In the genomic region with DNA sequence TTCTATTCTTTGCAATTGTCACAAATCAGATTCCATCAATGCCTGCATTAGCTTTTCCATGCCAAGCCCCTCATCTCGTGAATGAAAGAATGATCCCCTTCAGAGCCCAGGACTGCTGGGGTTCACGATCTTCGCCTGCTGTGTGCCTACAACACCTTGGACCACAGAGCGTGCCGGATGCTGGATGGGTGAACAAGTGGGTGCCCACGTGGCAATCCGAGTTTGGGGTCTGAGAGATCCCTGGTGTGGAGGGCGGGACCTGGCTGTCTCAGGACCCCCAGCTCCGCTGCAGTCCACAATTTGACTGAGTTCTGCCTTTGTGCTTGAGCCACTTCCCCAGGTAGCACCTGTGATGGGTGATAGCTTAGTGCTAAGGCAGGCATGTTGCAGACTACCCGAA, we compare ENCODE assay signal across 28 cellular contexts.
"Had no signal": no experiment of that assay in that cellular context is flagged by ENCODE, and none has a peak within 500 bp of the region (broad histone marks: within the 10 kb centered on the region; RNA-seq: fewer than 3 reads in every experiment).

No MANE protein-coding gene starts in this region.

- H3K4me3 ChIP-seq: stomach, suprapubic skin, testis, thoracic aorta, thyroid gland, tibial artery, tibial nerve, transverse colon, upper lobe of left lung, upper lobe of right lung, uterus, vagina had no signal

- H3K4me3 Mint-ChIP-seq: stimulated activated effector memory CD8-positive, alpha-beta T cell treated with anti-CD3 and anti-CD28 coated beads, Interleukin-12 subunit alpha, Interleukin-12 subunit beta, amount 100 ng/mL, for 72 hours; stimulated activated memory B cell treated with anti-CD40 and anti-IgM and Interleukin-4, amounts not matched to agents 10 μg/mL and 1 μg/mL and 100 μg/mL, for 72 hours; stimulated activated naive B cell treated with anti-CD40 and anti-IgM and Interleukin-4, amounts not matched to agents 10 μg/mL and 1 μg/mL and 100 μg/mL, for 72 hours; stimulated activated naive CD8-positive, alpha-beta T cell treated with anti-CD3 and anti-CD28 coated beads, Interleukin-15, amount 100 ng/mL, for 72 hours; stimulated activated naive CD8-positive, alpha-beta T cell treated with anti-CD3 and anti-CD28 coated beads, Interleukin-15, Interleukin-2, amounts not matched to agents 100 ng/mL and 50 ng/mL, for 24 hours; type B pancreatic cell had no signal

- H3K4me1 ChIP-seq: stomach, suprapubic skin, testis, thyroid gland, tibial artery, tibial nerve, transverse colon, upper lobe of left lung, upper lobe of right lung, uterus, vagina had no signal

- H3K27ac ChIP-seq: stomach, suprapubic skin, testis, thoracic aorta, thyroid gland, tibial artery, tibial nerve, transverse colon, upper lobe of left lung, upper lobe of right lung, uterus, vagina had no signal

- H3K9me3 ChIP-seq: testis, thoracic aorta, thyroid gland, tibial artery, transverse colon, upper lobe of right lung, uterus, vagina had no signal

- H3K27ac Mint-ChIP-seq: stimulated activated effector memory CD8-positive, alpha-beta T cell treated with anti-CD3 and anti-CD28 coated beads, Interleukin-12 subunit alpha, Interleukin-12 subunit beta, amount 100 ng/mL, for 72 hours; stimulated activated memory B cell treated with anti-CD40 and anti-IgM and Interleukin-4, amounts not matched to agents 10 μg/mL and 1 μg/mL and 100 μg/mL, for 72 hours; stimulated activated naive B cell treated with anti-CD40 and anti-IgM and Interleukin-4, amounts not matched to agents 10 μg/mL and 1 μg/mL and 100 μg/mL, for 72 hours; stimulated activated naive CD8-positive, alpha-beta T cell treated with anti-CD3 and anti-CD28 coated beads, Interleukin-15, amount 100 ng/mL, for 72 hours; stimulated activated naive CD8-positive, alpha-beta T cell treated with anti-CD3 and anti-CD28 coated beads, Interleukin-15, Interleukin-2, amounts not matched to agents 100 ng/mL and 50 ng/mL, for 24 hours; type B pancreatic cell had no signal

- H3K36me3 ChIP-seq: stomach, suprapubic skin, thoracic aorta, thyroid gland, tibial artery, tibial nerve, transverse colon, upper lobe of left lung, upper lobe of right lung, uterus, vagina had no signal

- H3K27me3 Mint-ChIP-seq: stimulated activated naive B cell treated with anti-CD40 and anti-IgM and Interleukin-4, amounts not matched to agents 10 μg/mL and 1 μg/mL and 100 μg/mL, for 72 hours; type B pancreatic cell had no signal

- H3K36me3 Mint-ChIP-seq: stimulated activated effector memory CD8-positive, alpha-beta T cell treated with anti-CD3 and anti-CD28 coated beads, Interleukin-12 subunit alpha, Interleukin-12 subunit beta, amount 100 ng/mL, for 72 hours; stimulated activated memory B cell treated with anti-CD40 and anti-IgM and Interleukin-4, amounts not matched to agents 10 μg/mL and 1 μg/mL and 100 μg/mL, for 72 hours; type B pancreatic cell had no signal

- DNase-seq: stimulated activated CD4-positive, alpha-beta T cell treated with anti-CD3 and anti-CD28 coated beads, Interleukin-2, amount 100 ng/mL, for 48 hours; stimulated activated CD4-positive, alpha-beta T cell treated with anti-CD3 and anti-CD28 coated beads, Interleukin-4, amount 100 ng/mL, for 1 hour; stimulated activated CD4-positive, alpha-beta T cell treated with anti-CD3 and anti-CD28 coated beads, Interleukin-4, amount 100 ng/mL, for 24 hours; stimulated activated CD4-positive, alpha-beta T cell treated with anti-CD3 and anti-CD28 coated beads, Interleukin-4, amount 100 ng/mL, for 4 hours; stimulated activated CD8-positive, alpha-beta memory T cell treated with anti-CD3 and anti-CD28 coated beads, Interleukin-4, amount 100 ng/mL, for 48 hours; stimulated activated naive B cell treated with anti-CD40 and anti-IgM and Interleukin-4, amounts not matched to agents 10 μg/mL and 1 μg/mL and 100 μg/mL, for 72 hours; stimulated activated naive CD4-positive, alpha-beta T cell; stimulated activated naive CD4-positive, alpha-beta T cell treated with Interleukin-2 at 50 U/mL for 16 hours; stimulated activated naive CD8-positive, alpha-beta T cell treated with anti-CD3 and anti-CD28 coated beads, Interleukin-15, amount 100 ng/mL, for 72 hours; stimulated activated naive CD8-positive, alpha-beta T cell treated with anti-CD3 and anti-CD28 coated beads, Interleukin-15, Interleukin-2, amounts not matched to agents 100 U/mL and 50 U/mL, for 24 hours; stomach; substantia nigra; thyroid gland; tibial artery; transverse colon; trophoblast cell; upper lobe of right lung; uterus had no signal

- ATAC-seq: stimulated activated effector memory CD8-positive, alpha-beta T cell treated with anti-CD3 and anti-CD28 coated beads, Interleukin-12 subunit alpha, Interleukin-12 subunit beta, amount 100 ng/mL, for 72 hours; stimulated activated memory B cell treated with anti-CD40 and anti-IgM and Interleukin-4, amounts not matched to agents 10 μg/mL and 1 μg/mL and 100 μg/mL, for 72 hours; stimulated activated naive B cell treated with anti-CD40 and anti-IgM and Interleukin-4, amounts not matched to agents 10 μg/mL and 1 μg/mL and 100 μg/mL, for 72 hours; stimulated activated naive CD8-positive, alpha-beta T cell treated with anti-CD3 and anti-CD28 coated beads, Interleukin-15, amount 100 ng/mL, for 72 hours; stimulated activated naive CD8-positive, alpha-beta T cell treated with anti-CD3 and anti-CD28 coated beads, Interleukin-15, Interleukin-2, amounts not matched to agents 100 U/mL and 50 U/mL, for 24 hours; upper lobe of right lung had no signal

- H3K9me3 Mint-ChIP-seq: type B pancreatic cell had no signal

- H3K27me3 ChIP-seq: stomach, suprapubic skin, testis, thyroid gland, tibial artery, tibial nerve, transverse colon, upper lobe of left lung, upper lobe of right lung, uterus, vagina had no signal

- H3K4me1 Mint-ChIP-seq: stimulated activated effector memory CD8-positive, alpha-beta T cell treated with anti-CD3 and anti-CD28 coated beads, Interleukin-12 subunit alpha, Interleukin-12 subunit beta, amount 100 ng/mL, for 72 hours; stimulated activated memory B cell treated with anti-CD40 and anti-IgM and Interleukin-4, amounts not matched to agents 10 μg/mL and 1 μg/mL and 100 μg/mL, for 72 hours; stimulated activated naive B cell treated with anti-CD40 and anti-IgM and Interleukin-4, amounts not matched to agents 10 μg/mL and 1 μg/mL and 100 μg/mL, for 72 hours; stimulated activated naive CD8-positive, alpha-beta T cell treated with anti-CD3 and anti-CD28 coated beads, Interleukin-15, amount 100 ng/mL, for 72 hours had no signal
